ENCODE assay signal across 30 cellular contexts in the genomic region with DNA sequence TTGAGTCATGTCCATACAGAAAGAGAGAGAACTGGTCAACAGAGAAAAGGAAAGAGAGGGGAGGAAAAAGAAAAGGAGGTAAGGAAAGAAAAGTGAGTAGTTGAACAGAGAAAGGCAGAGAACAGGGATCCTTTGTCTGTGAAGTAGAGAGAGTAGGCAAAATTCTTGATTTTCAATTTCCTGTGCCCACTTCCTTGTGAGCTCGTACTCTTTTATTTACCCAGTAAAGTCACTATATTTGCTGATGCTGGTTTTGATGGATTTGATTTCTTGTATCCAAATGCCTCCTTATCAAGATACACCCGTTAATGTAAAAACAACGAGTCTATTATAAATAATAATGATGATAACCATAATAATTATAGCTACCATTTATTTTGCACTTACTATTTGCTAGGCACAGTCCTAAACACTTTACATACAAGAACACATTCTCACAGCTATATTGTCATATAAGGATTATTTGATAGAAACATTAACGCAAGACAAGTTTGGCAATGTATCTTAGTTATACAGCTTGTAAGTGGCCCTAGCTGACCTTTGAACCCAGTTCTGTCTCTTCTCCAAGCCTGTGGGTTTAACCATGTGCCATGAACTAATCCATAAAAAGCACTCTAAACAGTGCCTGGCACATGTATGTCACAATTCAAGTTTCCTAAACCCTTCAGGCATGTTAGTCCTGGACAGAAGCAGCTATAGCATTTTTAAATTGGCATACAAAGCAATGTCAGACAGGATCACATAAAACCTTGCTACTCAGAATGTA. TPM values are rescaled to one million over a fixed set of nuclear protein-coding genes. Genes with fewer than 3 reads are reported as not detected.
"Had no signal": no experiment of that assay in that cellular context is flagged by ENCODE, and none has a peak within 500 bp of the region (broad histone marks: within the 10 kb centered on the region; RNA-seq: fewer than 3 reads in every experiment).

No MANE protein-coding gene starts in this region.

- H3K36me3 ChIP-seq: breast epithelium, esophagus muscularis mucosa, right atrium auricular region, suprapubic skin, tibial artery, upper lobe of right lung had no signal

- H3K4me3 Mint-ChIP-seq: activated CD4-positive, alpha-beta memory T cell treated with anti-CD3 and anti-CD28 coated beads for 36 hours; activated CD4-positive, alpha-beta T cell treated with anti-CD3 and anti-CD28 coated beads, Interleukin-2, amount 10 ng/mL, durations not matched to agents 24 days and 14 days; activated naive CD4-positive, alpha-beta T cell treated with anti-CD3 and anti-CD28 coated beads, Interleukin-2, amount 10 ng/mL, durations not matched to agents 7 days and 5 days; activated naive CD8-positive, alpha-beta T cell treated with anti-CD3 and anti-CD28 coated beads, Interleukin-2, amount 10 ng/mL, durations not matched to agents 7 days and 5 days; activated T-cell treated with anti-CD3 and anti-CD28 coated beads, Interleukin-2, amount 50 U/mL, for 24 hours; dendritic cell treated with granulocyte-macrophage colony-stimulating factor and Interleukin-4, amounts not matched to agents 40 ng/mL and 50 ng/mL, for 4 days; endodermal cell; naive thymus-derived CD8-positive, alpha-beta T cell; neural crest cell; stimulated activated naive B cell treated with anti-CD40 and anti-IgM and Interleukin-4, amounts not matched to agents 10 μg/mL and 1 μg/mL and 100 μg/mL, for 72 hours; T-helper 1 cell treated with Interleukin-12 subunit alpha and Interleukin-12 subunit beta and Interleukin-4 antibody, amounts not matched to agents 30 μg/mL and 1 μg/mL, for 36 hours had no signal

- ATAC-seq: foreskin keratinocyte; naive thymus-derived CD8-positive, alpha-beta T cell; stimulated activated naive B cell treated with anti-CD40 and anti-IgM and Interleukin-4, amounts not matched to agents 10 μg/mL and 1 μg/mL and 100 μg/mL, for 72 hours; upper lobe of right lung had no signal

- H3K4me3 ChIP-seq: breast epithelium, esophagus muscularis mucosa, right atrium auricular region, suprapubic skin, tibial artery, upper lobe of right lung had no signal

- DNase-seq: activated CD4-positive, alpha-beta memory T cell treated with anti-CD3 and anti-CD28 coated beads for 36 hours; activated CD4-positive, alpha-beta T cell treated with anti-CD3 and anti-CD28 coated beads, Interleukin-2, amount 10 ng/mL, durations not matched to agents 24 days and 14 days; activated CD4-positive, CD25-positive, alpha-beta regulatory T cell treated with anti-CD3 and anti-CD28 coated beads, Interleukin-2, amount 50 U/mL, for 72 hours; activated CD8-positive, alpha-beta memory T cell treated with anti-CD3 and anti-CD28 coated beads, Interleukin-2, amount 50 U/mL, for 48 hours; activated gamma-delta T cell; activated naive CD4-positive, alpha-beta T cell treated with anti-CD3 and anti-CD28 coated beads, Interleukin-2, amount 10 ng/mL, durations not matched to agents 7 days and 5 days; activated naive CD8-positive, alpha-beta T cell treated with anti-CD3 and anti-CD28 coated beads, Interleukin-2, amount 10 ng/mL, durations not matched to agents 7 days and 5 days; activated T-cell treated with anti-CD3 and anti-CD28 coated beads, Interleukin-2, amount 50 U/mL, for 24 hours; amniotic stem cell; central memory CD4-positive, alpha-beta T cell; endodermal cell; foreskin keratinocyte; midbrain; naive thymus-derived CD8-positive, alpha-beta T cell; occipital lobe; stimulated activated CD4-positive, alpha-beta T cell treated with anti-CD3 and anti-CD28 coated beads, Interleukin-15, amount 100 ng/mL, for 24 hours; stimulated activated CD4-positive, alpha-beta T cell treated with anti-CD3 and anti-CD28 coated beads, Interleukin-2, amount 100 ng/mL, for 24 hours; stimulated activated naive B cell treated with anti-CD40 and anti-IgM and Interleukin-4, amounts not matched to agents 10 μg/mL and 1 μg/mL and 100 μg/mL, for 72 hours; T-helper 9 cell; tibial artery; upper lobe of right lung had no signal

- H3K9me3 ChIP-seq: breast epithelium, esophagus muscularis mucosa, right atrium auricular region, suprapubic skin, tibial artery, upper lobe of right lung had no signal

- H3K36me3 Mint-ChIP-seq: activated CD4-positive, alpha-beta memory T cell treated with anti-CD3 and anti-CD28 coated beads for 36 hours; activated naive CD4-positive, alpha-beta T cell treated with anti-CD3 and anti-CD28 coated beads, Interleukin-2, amount 10 ng/mL, durations not matched to agents 7 days and 5 days; activated naive CD8-positive, alpha-beta T cell treated with anti-CD3 and anti-CD28 coated beads, Interleukin-2, amount 10 ng/mL, durations not matched to agents 7 days and 5 days; naive thymus-derived CD8-positive, alpha-beta T cell; stimulated activated naive B cell treated with anti-CD40 and anti-IgM and Interleukin-4, amounts not matched to agents 10 μg/mL and 1 μg/mL and 100 μg/mL, for 72 hours had no signal

- H3K27ac ChIP-seq: breast epithelium, esophagus muscularis mucosa, foreskin keratinocyte, parathyroid adenoma, right atrium auricular region, suprapubic skin, tibial artery, upper lobe of right lung had no signal

- H3K27ac Mint-ChIP-seq: activated CD4-positive, alpha-beta memory T cell treated with anti-CD3 and anti-CD28 coated beads for 36 hours; activated CD4-positive, alpha-beta T cell treated with anti-CD3 and anti-CD28 coated beads, Interleukin-2, amount 10 ng/mL, durations not matched to agents 24 days and 14 days; activated naive CD4-positive, alpha-beta T cell treated with anti-CD3 and anti-CD28 coated beads, Interleukin-2, amount 10 ng/mL, durations not matched to agents 7 days and 5 days; activated naive CD8-positive, alpha-beta T cell treated with anti-CD3 and anti-CD28 coated beads, Interleukin-2, amount 10 ng/mL, durations not matched to agents 7 days and 5 days; activated T-cell treated with anti-CD3 and anti-CD28 coated beads, Interleukin-2, amount 50 U/mL, for 24 hours; dendritic cell treated with granulocyte-macrophage colony-stimulating factor and Interleukin-4, amounts not matched to agents 40 ng/mL and 50 ng/mL, for 4 days; endodermal cell; naive thymus-derived CD8-positive, alpha-beta T cell; stimulated activated naive B cell treated with anti-CD40 and anti-IgM and Interleukin-4, amounts not matched to agents 10 μg/mL and 1 μg/mL and 100 μg/mL, for 72 hours; T-helper 1 cell treated with Interleukin-12 subunit alpha and Interleukin-12 subunit beta and Interleukin-4 antibody, amounts not matched to agents 30 μg/mL and 1 μg/mL, for 36 hours had no signal

- H3K27me3 ChIP-seq: breast epithelium, foreskin keratinocyte, right atrium auricular region, suprapubic skin, tibial artery, upper lobe of right lung had no signal

- FAIRE-seq: islet of Langerhans had no signal

- H3K27me3 Mint-ChIP-seq: dendritic cell treated with granulocyte-macrophage colony-stimulating factor and Interleukin-4, amounts not matched to agents 40 ng/mL and 50 ng/mL, for 4 days had no signal

- H3K4me1 Mint-ChIP-seq: activated CD4-positive, alpha-beta T cell treated with anti-CD3 and anti-CD28 coated beads, Interleukin-2, amount 10 ng/mL, durations not matched to agents 24 days and 14 days; activated naive CD4-positive, alpha-beta T cell treated with anti-CD3 and anti-CD28 coated beads, Interleukin-2, amount 10 ng/mL, durations not matched to agents 7 days and 5 days; activated naive CD8-positive, alpha-beta T cell treated with anti-CD3 and anti-CD28 coated beads, Interleukin-2, amount 10 ng/mL, durations not matched to agents 7 days and 5 days; endodermal cell; naive thymus-derived CD8-positive, alpha-beta T cell; neural crest cell; stimulated activated naive B cell treated with anti-CD40 and anti-IgM and Interleukin-4, amounts not matched to agents 10 μg/mL and 1 μg/mL and 100 μg/mL, for 72 hours had no signal

- H3K4me1 ChIP-seq: breast epithelium, esophagus muscularis mucosa, foreskin keratinocyte, parathyroid adenoma, right atrium auricular region, tibial artery had no signal

- H3K9me3 Mint-ChIP-seq: activated CD4-positive, alpha-beta memory T cell treated with anti-CD3 and anti-CD28 coated beads for 36 hours; activated CD4-positive, alpha-beta T cell treated with anti-CD3 and anti-CD28 coated beads, Interleukin-2, amount 10 ng/mL, durations not matched to agents 24 days and 14 days; activated naive CD4-positive, alpha-beta T cell treated with anti-CD3 and anti-CD28 coated beads, Interleukin-2, amount 10 ng/mL, durations not matched to agents 7 days and 5 days; activated naive CD8-positive, alpha-beta T cell treated with anti-CD3 and anti-CD28 coated beads, Interleukin-2, amount 10 ng/mL, durations not matched to agents 7 days and 5 days; activated T-cell treated with anti-CD3 and anti-CD28 coated beads, Interleukin-2, amount 50 U/mL, for 24 hours; dendritic cell treated with granulocyte-macrophage colony-stimulating factor and Interleukin-4, amounts not matched to agents 40 ng/mL and 50 ng/mL, for 4 days; endodermal cell; neural crest cell; stimulated activated naive B cell treated with anti-CD40 and anti-IgM and Interleukin-4, amounts not matched to agents 10 μg/mL and 1 μg/mL and 100 μg/mL, for 72 hours; T-helper 1 cell treated with Interleukin-12 subunit alpha and Interleukin-12 subunit beta and Interleukin-4 antibody, amounts not matched to agents 30 μg/mL and 1 μg/mL, for 36 hours had no signal

RNA-seq across cellular contexts. Expression of a gene that starts 6.7 kb away (rescaled TPM):
- total RNA-seq: naive thymus-derived CD8-positive, alpha-beta T cell had no signal
- polyA plus RNA-seq: naive thymus-derived CD8-positive, alpha-beta T cell had no signal
